In the genomic region with DNA sequence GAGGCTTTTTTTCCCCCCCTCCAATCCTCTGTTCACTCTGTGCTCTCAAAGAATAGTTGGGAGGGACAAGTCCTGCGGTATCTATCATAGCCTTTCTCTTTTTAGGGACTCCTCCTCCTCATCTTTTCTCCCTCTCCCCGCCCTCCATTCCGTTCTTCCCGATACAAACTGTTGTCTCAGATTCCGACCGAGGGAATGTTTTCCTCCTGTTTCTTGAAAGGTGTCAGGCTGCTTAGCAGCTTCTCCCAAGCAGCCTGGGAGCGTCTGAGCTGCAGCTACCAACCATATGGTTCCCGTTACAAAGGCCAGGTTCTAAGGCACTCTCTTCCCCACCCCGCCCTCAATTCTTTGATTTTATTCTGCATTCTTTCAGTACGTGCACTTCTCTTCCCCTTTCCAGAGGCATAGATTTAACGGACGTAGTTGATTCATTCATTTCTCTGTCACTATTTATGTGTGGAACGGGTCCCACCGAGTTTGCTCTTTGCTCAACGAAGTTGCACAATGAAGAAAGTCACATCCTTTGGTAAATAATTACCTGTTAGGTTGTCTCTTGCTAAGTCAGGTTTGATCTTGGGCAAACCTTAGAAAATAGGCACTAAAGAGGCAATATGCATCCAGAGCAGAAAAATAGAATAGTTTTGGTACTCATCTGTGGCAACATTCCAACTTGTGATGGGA, we compare ENCODE assay signal across 9 cellular contexts. TPM values are rescaled to one million over a fixed set of nuclear protein-coding genes. Genes with fewer than 3 reads are reported as not detected.
A peak's percentile ranks its signal among the peaks of the same experiment; 100 is the strongest.
DNase-seq lines count a peak whose midpoint lies in the region; ATAC-seq and TF ChIP-seq lines count a peak whose summit lies in the region.
"Had no signal": no experiment of that assay in that cellular context is flagged by ENCODE, and none has a peak within 500 bp of the region (broad histone marks: within the 10 kb centered on the region; RNA-seq: fewer than 3 reads in every experiment).

No MANE protein-coding gene starts in this region.

- ATAC-seq in GM21717 (IDR thresholded peaks at IDR 0.05; ENCODE audit: unreplicated experiment) = no peak

- CTCF ChIA-PET in BJ (lab: Yijun Ruan, JAX) = interaction anchor here (0.8 to 1.6 kb wide), 2 partner anchors 29 to 600 kb away, joined by 4 read pairs; no protein-coding TSS in a partner anchor

- no peak overlapping the region for H2AFZ ChIP-seq in neuron (ENCODE audit: low read depth, low read length)

- TF ChIP-seq CTCF in BJ (IDR thresholded peaks at IDR 0.05; ENCODE audit: insufficient read depth, low read depth, low read length) (no peak), GM13976 (IDR thresholded peaks at IDR 0.05; ENCODE audit: borderline replicate concordance, control extremely low read depth, extremely low read depth, insufficient read depth, missing control alignments) (no peak)

- H3K36me3 ChIP-seq in BJ (ENCODE audit: control insufficient read depth, insufficient read depth, low read length) (no peaks in the 10 kb centered on the region), neuron (ENCODE audit: insufficient read depth, low read length) (no peaks in the 10 kb centered on the region)

- DNase-seq in BJ (ENCODE audit: low read depth) = no peak
- peak; percentile 61 for DNase-seq in NOMO-1 treated with dmso at 0.1 percent for 144 hours (lab: John Stamatoyannopoulos, UW; ENCODE audit: unreplicated experiment)
- peak; percentile 55 for DNase-seq in fibroblast of gingiva (ENCODE audit: low read depth)
- DNase-seq in NCI-H2081 treated with DMSO at 0.1 percent for 48 hours (lab: John Stamatoyannopoulos, UW) = no peak
- DNase-seq in GM13976 (ENCODE audit: low spot score) = no peak
- no peak for DNase-seq in effector CD8-positive, alpha-beta T cell (lab: John Stamatoyannopoulos, UW)
- DNase-seq: OCI-M1 had no signal

- in situ Hi-C loops in GM13976 (cut with MboI; ENCODE audit: low sequenced_read_pairs, unreplicated experiment) = no loop called here

- H3K4me1 ChIP-seq in neuron (ENCODE audit: insufficient read depth, low read length) = peaks cover 40% of the 10 kb centered on the region

- H3K4me3 ChIP-seq in BJ (ENCODE audit: low read depth, low read length) (peak overlapping the region; percentile 65), neuron (ENCODE audit: low read length) (peak overlapping the region; percentile 85)

- H3K9me3 ChIP-seq in neuron (ENCODE audit: low read length) = no peaks in the 10 kb centered on the region

- H3K27me3 ChIP-seq in BJ (ENCODE audit: control insufficient read depth, insufficient read depth, low read length) (peaks cover 1% of the 10 kb centered on the region), neuron (ENCODE audit: insufficient read depth, low read length) (no peaks in the 10 kb centered on the region)

- POLR2A ChIA-PET in BJ (lab: Charles Lee) = no interaction called here

RNA-seq across cellular contexts. Expression of gene ADGRL2, which starts 2.8 kb away (rescaled TPM):
- 18.1 and 24.2 TPM in 2 replicates for polyA plus RNA-seq in BJ (2011; rRNA removed)
- 24.9 and 25.0 TPM in 2 replicates for polyA minus RNA-seq in BJ (2011; rRNA and poly(A)+ RNA removed)

Comparison
In these comparisons a context has a peak if more than half of its experiments do, and no peak if none do; other contexts are left out.
1. DNase-seq: peak in NOMO-1 treated with dmso at 0.1 percent for 144 hours (single experiment) and fibroblast of gingiva (single experiment); none in BJ (single experiment), NCI-H2081 treated with DMSO at 0.1 percent for 48 hours (single experiment), GM13976 (single experiment) and effector CD8-positive, alpha-beta T cell (single experiment).